ENCODE assay signal across 3 cellular contexts in genomic region chr6:148143771-148144170, GRCh38.
"Had no signal": no experiment of that assay in that cellular context is flagged by ENCODE, and none has a peak within 500 bp of the region (broad histone marks: within the 10 kb centered on the region; RNA-seq: fewer than 3 reads in every experiment).

No MANE protein-coding gene starts in this region.

- H3K4me3 ChIP-seq: GM12878 had no signal

- DNase-seq: GDM1, GF-D8 had no signal
